In genomic region chr11:70883973-70884688, GRCh38 we compare ENCODE assay signal across 26 cellular contexts.
DNase-seq lines count a peak whose midpoint lies in the region; ATAC-seq and TF ChIP-seq lines count a peak whose summit lies in the region.
"Had no signal": no experiment of that assay in that cellular context is flagged by ENCODE, and none has a peak within 500 bp of the region (broad histone marks: within the 10 kb centered on the region; RNA-seq: fewer than 3 reads in every experiment).

No MANE protein-coding gene starts in this region.

- H3K36me3 Mint-ChIP-seq in nephron (ENCODE audit: low read depth) = peaks cover 6% of the 10 kb centered on the region
- H3K36me3 Mint-ChIP-seq: CD8-positive, alpha-beta T cell; naive thymus-derived CD4-positive, alpha-beta T cell had no signal

- TF ChIP-seq POLR2A in heart left ventricle (IDR thresholded peaks at IDR 0.05) = no peak

- in situ Hi-C loops in brain microvascular endothelial cell (cut with HindIII; ENCODE audit: low pct_ligation_motif_present, low sequenced_read_pairs) = no loop called here

- WGBS in heart left ventricle, 4 donors = 58 to 68% (median 65%) methylated on average over 12 to 15 of the region's 15 CpGs

- H3K36me3 ChIP-seq in SJSA1 (peaks cover 4% of the 10 kb centered on the region; the same call in 1 of the 2 replicates), heart left ventricle (no peaks in the 10 kb centered on the region), brain microvascular endothelial cell (replicated peaks) (no peaks in the 10 kb centered on the region)
- H3K36me3 ChIP-seq: left lung had no signal

- H3K4me1 Mint-ChIP-seq in nephron = peaks cover 29% of the 10 kb centered on the region
- H3K4me1 Mint-ChIP-seq: activated naive CD8-positive, alpha-beta T cell treated with anti-CD3 and anti-CD28 coated beads, Interleukin-2, amount 50 U/mL, for 24 hours; B cell; naive thymus-derived CD4-positive, alpha-beta T cell had no signal

- TF ChIP-seq CTCF in heart left ventricle (IDR thresholded peaks at IDR 0.05) (no peak), nephron (IDR thresholded peaks at IDR 0.05; ENCODE audit: unreplicated experiment in 3 of 3) (no peak), brain microvascular endothelial cell (IDR thresholded peaks at IDR 0.05; ENCODE audit: low read depth, low read length, missing control alignments) (no peak)

- H3K9me3 ChIP-seq in SJSA1 (replicated peaks) (peaks cover 64% of the 10 kb centered on the region), heart left ventricle (no peaks in the 10 kb centered on the region)
- H3K9me3 ChIP-seq: left lung had no signal

- no peaks in the 10 kb centered on the region for H3K27me3 ChIP-seq in SJSA1 (replicated peaks)
- H3K27me3 ChIP-seq in heart left ventricle = peaks cover 0 to 30% (median 0%) of the 10 kb centered on the region in 9 donors
- H3K27me3 ChIP-seq in brain microvascular endothelial cell (replicated peaks) = no peaks in the 10 kb centered on the region
- H3K27me3 ChIP-seq: foreskin keratinocyte, left lung had no signal

- H3K9me3 Mint-ChIP-seq in nephron = peaks cover 2% of the 10 kb centered on the region
- H3K9me3 Mint-ChIP-seq: activated naive CD8-positive, alpha-beta T cell treated with anti-CD3 and anti-CD28 coated beads, Interleukin-2, amount 50 U/mL, for 24 hours; activated T-cell treated with anti-CD3 and anti-CD28 coated beads, Interleukin-2, amount 50 U/mL, for 4 hours; CD8-positive, alpha-beta T cell; T-helper 2 cell treated with Interferon-gamma antibody and Interleukin-4, amounts not matched to agents 5 μg/mL and 100 μg/mL, for 36 hours; type B pancreatic cell had no signal

- H3K27ac ChIP-seq in SJSA1 (peak overlapping the region; percentile 85), heart left ventricle (no peak overlapping the region), brain microvascular endothelial cell (no peak overlapping the region)
- H3K27ac ChIP-seq: foreskin keratinocyte, left lung had no signal

- H3K4me3 Mint-ChIP-seq in nephron = no peak overlapping the region
- H3K4me3 Mint-ChIP-seq: activated naive CD8-positive, alpha-beta T cell treated with anti-CD3 and anti-CD28 coated beads, Interleukin-2, amount 50 U/mL, for 24 hours; activated T-cell treated with anti-CD3 and anti-CD28 coated beads, Interleukin-2, amount 50 U/mL, for 4 hours; B cell; CD8-positive, alpha-beta T cell; naive thymus-derived CD4-positive, alpha-beta T cell; T-helper 2 cell treated with Interferon-gamma antibody and Interleukin-4, amounts not matched to agents 5 μg/mL and 100 μg/mL, for 36 hours; type B pancreatic cell had no signal

- DNase-seq in AG08396 (ENCODE audit: low spot score) (peak; percentile 36), SJSA1 (ENCODE audit: low read depth in 1 of 2, low spot score in 2 of 2) (peak in 1 of 2 experiments; percentile 50), heart left ventricle (peak in 3 of 5 donors; percentile 16 to 56 (median 34)), brain microvascular endothelial cell (no peak), hypothalamus (lab: John Stamatoyannopoulos, UW) (no peak)
- DNase-seq: activated CD4-positive, alpha-beta T cell treated with anti-CD3 and anti-CD28 coated beads for 4 hours; activated naive CD8-positive, alpha-beta T cell treated with anti-CD3 and anti-CD28 coated beads, Interleukin-2, amount 50 U/mL, for 24 hours; activated T-cell treated with anti-CD3 and anti-CD28 coated beads, Interleukin-2, amount 50 U/mL, for 4 hours; CD8-positive, alpha-beta T cell; cerebellar nuclear complex; DMS53; foreskin keratinocyte; MM.1S; naive thymus-derived CD4-positive, alpha-beta T cell; NCI-H1417; NCI-H446 treated with DMSO at 0.1 percent for 48 hours; stimulated activated CD4-positive, alpha-beta T cell treated with anti-CD3 and anti-CD28 coated beads, Interleukin-2, amount 100 ng/mL, for 24 hours had no signal

- H3K4me1 ChIP-seq in SJSA1 (replicated peaks) (peaks cover 53% of the 10 kb centered on the region), heart left ventricle (peaks cover 0 to 5% (median 0%) of the 10 kb centered on the region in 12 donors)
- H3K4me1 ChIP-seq: foreskin keratinocyte, left lung had no signal

- peaks cover 4% of the 10 kb centered on the region for H3K27me3 Mint-ChIP-seq in nephron (ENCODE audit: low read depth)
- H3K27me3 Mint-ChIP-seq: activated naive CD8-positive, alpha-beta T cell treated with anti-CD3 and anti-CD28 coated beads, Interleukin-2, amount 50 U/mL, for 24 hours; type B pancreatic cell had no signal

- H3K27ac Mint-ChIP-seq in nephron = peak overlapping the region in 2 of 3 experiments; percentile 64 to 71
- H3K27ac Mint-ChIP-seq: activated naive CD8-positive, alpha-beta T cell treated with anti-CD3 and anti-CD28 coated beads, Interleukin-2, amount 50 U/mL, for 24 hours; B cell; CD8-positive, alpha-beta T cell; naive thymus-derived CD4-positive, alpha-beta T cell; T-helper 2 cell treated with Interferon-gamma antibody and Interleukin-4, amounts not matched to agents 5 μg/mL and 100 μg/mL, for 36 hours; type B pancreatic cell had no signal

- intact Hi-C loops in heart left ventricle (cut with DNase I) = no loop called here

- peak in 3 of 4 donors; percentile 23 to 78 (median 54) for ATAC-seq in heart left ventricle
- ATAC-seq in HG02938 (IDR thresholded peaks at IDR 0.05; ENCODE audit: unreplicated experiment) = no peak
- ATAC-seq in GM18861 (IDR thresholded peaks at IDR 0.05; ENCODE audit: unreplicated experiment) = no peak
- ATAC-seq: activated naive CD8-positive, alpha-beta T cell treated with anti-CD3 and anti-CD28 coated beads, Interleukin-2, amount 50 U/mL, for 24 hours; activated T-cell treated with anti-CD3 and anti-CD28 coated beads, Interleukin-2, amount 50 U/mL, for 4 hours; CD8-positive, alpha-beta T cell; foreskin keratinocyte; HCT116; K562; left lung; naive thymus-derived CD4-positive, alpha-beta T cell had no signal

- H3K4me3 ChIP-seq in SJSA1 = no peak overlapping the region
- no peak overlapping the region for H3K4me3 ChIP-seq in heart left ventricle
- H3K4me3 ChIP-seq in brain microvascular endothelial cell (ENCODE audit: low read depth, low read length) = no peak overlapping the region
- H3K4me3 ChIP-seq: K562, left lung had no signal

Comparison
In these comparisons a context has a peak if more than half of its experiments do, and no peak if none do; other contexts are left out.
1. DNase-seq: peak in AG08396 (single experiment) and heart left ventricle (3 of 5); none in brain microvascular endothelial cell (single experiment) and hypothalamus (0 of 51).
2. ATAC-seq: peak in heart left ventricle (3 of 4); none in HG02938 (single experiment) and GM18861 (single experiment).